ENCODE assay signal across 15 cellular contexts in genomic region chr6:47141166-47141565, GRCh38.
DNase-seq lines count a peak whose midpoint lies in the region; ATAC-seq and TF ChIP-seq lines count a peak whose summit lies in the region.
"Had no signal": no experiment of that assay in that cellular context is flagged by ENCODE, and none has a peak within 500 bp of the region (broad histone marks: within the 10 kb centered on the region; RNA-seq: fewer than 3 reads in every experiment).

No MANE protein-coding gene starts in this region.

- H3K36me3 ChIP-seq in IMR-90 (ENCODE audit: control insufficient read depth, insufficient read depth, low read length) = no peaks in the 10 kb centered on the region
- H3K36me3 ChIP-seq in PC-9 (ENCODE audit: low read depth) = peaks cover 4% of the 10 kb centered on the region
- H3K36me3 ChIP-seq in neuronal stem cell (replicated peaks in 1 of 2; ENCODE audit: control insufficient read depth in 2 of 2, insufficient read depth in 2 of 2, low read length in 2 of 2) = no peaks in the 10 kb centered on the region
- H3K36me3 ChIP-seq: BLaER1 treated with 17β-estradiol and CSF1 and Interleukin-3, amounts not matched to agents 10 nM and 100 nM had no signal

- H3F3A ChIP-seq in PC-9 (ENCODE audit: insufficient read depth, low read depth) = peaks cover 23% of the 10 kb centered on the region

- POLR2A ChIA-PET in IMR-90 (lab: Charles Lee; ENCODE audit: unreplicated experiment) = no interaction called here
- POLR2A ChIA-PET in PC-9 (lab: Charles Lee; ENCODE audit: unreplicated experiment) = interaction anchor here (0.6 kb wide), 1 partner anchor 86 kb away, joined by 3 read pairs; no protein-coding TSS in a partner anchor

- TF ChIP-seq POLR2A in IMR-90 (IDR thresholded peaks at IDR 0.05; ENCODE audit: low read depth, low read length) (no peak), erythroblast (IDR thresholded peaks at IDR 0.05; ENCODE audit: low read length) (no peak)

- TF ChIP-seq CTCF in IMR-90 (conservative IDR thresholded peaks at IDR 0.05; ENCODE audit: low read depth, low read length) (no peak), PC-9 (conservative IDR thresholded peaks at IDR 0.05) (no peak)

- DNase-seq in CD1c-positive myeloid dendritic cell (ENCODE audit: extremely low spot score) (peak; percentile 35), IMR-90 (no peak), PC-9 (no peak), neuronal stem cell (ENCODE audit: low spot score) (no peak), erythroblast (lab: John Stamatoyannopoulos, UW) (no peak), DMS 273 (lab: John Stamatoyannopoulos, UW; ENCODE audit: unreplicated experiment) (no peak), NCI-H1694 (lab: John Stamatoyannopoulos, UW) (no peak)
- DNase-seq: ACHN; Calu3; CD4-positive, alpha-beta T cell; DMS79; GM23248 had no signal

- H3K9me3 ChIP-seq in IMR-90 (ENCODE audit: control insufficient read depth, insufficient read depth, low read length) (no peaks in the 10 kb centered on the region), PC-9 (ENCODE audit: insufficient read depth, low read depth) (peaks cover 13% of the 10 kb centered on the region; the same call in 1 of the 2 replicates), neuronal stem cell (replicated peaks in 1 of 2; ENCODE audit: control insufficient read depth in 2 of 2, insufficient read depth in 1 of 2, low read depth in 1 of 2, low read length in 2 of 2) (no peaks in the 10 kb centered on the region)

- no peak overlapping the region for H3K9ac ChIP-seq in IMR-90 (ENCODE audit: low read depth, low read length)
- H3K9ac ChIP-seq in neuronal stem cell (ENCODE audit: low read depth, low read length, poor library complexity) = no peak overlapping the region
- H3K9ac ChIP-seq: BLaER1 treated with 17β-estradiol and CSF1 and Interleukin-3, amounts not matched to agents 10 nM and 100 nM; GM23248 had no signal

- H3K4me3 ChIP-seq in IMR-90 (ENCODE audit: insufficient read depth, low read depth, low read length) = no peak overlapping the region
- no peak overlapping the region for H3K4me3 ChIP-seq in PC-9
- H3K4me3 ChIP-seq in neuronal stem cell (ENCODE audit: low read length in 2 of 2) = no peak overlapping the region
- H3K4me3 ChIP-seq: BLaER1 treated with 17β-estradiol and CSF1 and Interleukin-3, amounts not matched to agents 10 nM and 100 nM; GM23248 had no signal

- H4K91ac ChIP-seq in IMR-90 (ENCODE audit: insufficient read depth, low read depth, low read length) (no peak overlapping the region), neuronal stem cell (ENCODE audit: low read depth, low read length, poor library complexity) (no peak overlapping the region)

- no peaks in the 10 kb centered on the region for H3K9me2 ChIP-seq in PC-9 (ENCODE audit: insufficient read depth)

- H3K79me1 ChIP-seq in IMR-90 (ENCODE audit: low read depth in 1 of 2, low read length in 2 of 2) (no peaks in the 10 kb centered on the region), neuronal stem cell (ENCODE audit: low read depth, low read length) (no peaks in the 10 kb centered on the region)

- H3K4me2 ChIP-seq in IMR-90 (ENCODE audit: low read depth, low read length) (no peak overlapping the region), PC-9 (0 out of 2 replicates have a peak overlapping the region, but pooled peaks have one; percentile 5), neuronal stem cell (ENCODE audit: insufficient read depth, low read length, poor library complexity, severe bottlenecking) (no peak overlapping the region)
- H3K4me2 ChIP-seq: BLaER1 treated with 17β-estradiol and CSF1 and Interleukin-3, amounts not matched to agents 10 nM and 100 nM had no signal

- no CpG with 5 or more reads among the region's 3 CpGs for WGBS in IMR-90 (ENCODE audit: extremely low coverage in 2 of 2, insufficient read length in 1 of 2), 2 experiments
- no CpG with 5 or more reads among the region's 3 CpGs for WGBS in neuronal stem cell (ENCODE audit: extremely low coverage in 2 of 2, insufficient read length in 2 of 2, insufficient replicate concordance in 1 of 2), 2 donors

- intact Hi-C loops in IMR-90 (cut with micrococcal nuclease) = no loop called here
- intact Hi-C loops in PC-9 (cut with micrococcal nuclease; ENCODE audit: unreplicated experiment) = no loop called here

- no peak overlapping the region for H2AFZ ChIP-seq in IMR-90 (replicated peaks; ENCODE audit: low read length, poor library complexity)
- no peak overlapping the region; the same call in 1 of the 2 replicates for H2AFZ ChIP-seq in PC-9
- H2AFZ ChIP-seq in neuronal stem cell (ENCODE audit: low read length) = peak overlapping the region; percentile 56
- H2AFZ ChIP-seq: GM23248 had no signal

- H3K27me3 ChIP-seq in IMR-90 (ENCODE audit: control insufficient read depth, insufficient read depth, low read length) (no peaks in the 10 kb centered on the region), PC-9 (ENCODE audit: insufficient read depth, low read depth) (no peaks in the 10 kb centered on the region), neuronal stem cell (ENCODE audit: control insufficient read depth in 3 of 3, insufficient read depth in 3 of 3, low read depth in 1 of 3, low read length in 3 of 3) (no peaks in the 10 kb centered on the region)
- H3K27me3 ChIP-seq: BLaER1 treated with 17β-estradiol and CSF1 and Interleukin-3, amounts not matched to agents 10 nM and 100 nM had no signal

- CTCF ChIA-PET in IMR-90 (lab: Yijun Ruan, JAX) = no interaction called here
- CTCF ChIA-PET in PC-9 (lab: Charles Lee) = no interaction called here

- H2AK5ac ChIP-seq in IMR-90 (ENCODE audit: low read depth, low read length) (no peak overlapping the region), neuronal stem cell (ENCODE audit: low read depth, low read length) (no peak overlapping the region)

- no peak for TF ChIP-seq RAD21 in IMR-90 (IDR thresholded peaks at IDR 0.05; ENCODE audit: low read length)

- H3K23ac ChIP-seq in IMR-90 (ENCODE audit: low read depth, low read length) (no peak overlapping the region), neuronal stem cell (ENCODE audit: low read depth, low read length, poor library complexity) (no peak overlapping the region)

- H2BK15ac ChIP-seq in IMR-90 (ENCODE audit: low read depth, low read length) = no peak overlapping the region; the same call in 2 of the 3 replicates
- no peak overlapping the region for H2BK15ac ChIP-seq in neuronal stem cell (ENCODE audit: low read length)

- no peak overlapping the region for H4K8ac ChIP-seq in IMR-90 (ENCODE audit: low read depth in 2 of 2, low read length in 2 of 2)
- H4K8ac ChIP-seq in neuronal stem cell (ENCODE audit: low read depth, low read length) = no peak overlapping the region

- in situ Hi-C loops in IMR-90 (cut with MboI; ENCODE audit: low sequenced_read_pairs) = no loop called here

- H3K27ac ChIP-seq in IMR-90 (ENCODE audit: insufficient read depth, low read length) = no peak overlapping the region
- H3K27ac ChIP-seq in PC-9 = peak overlapping the region; percentile 42
- no peak overlapping the region for H3K27ac ChIP-seq in neuronal stem cell (replicated peaks; ENCODE audit: low read length)
- H3K27ac ChIP-seq: BLaER1 treated with 17β-estradiol and CSF1 and Interleukin-3, amounts not matched to agents 10 nM and 100 nM; GM23248 had no signal

- H2BK120ac ChIP-seq in IMR-90 (ENCODE audit: low read depth, low read length) (no peak overlapping the region), neuronal stem cell (ENCODE audit: low read depth, low read length) (no peak overlapping the region)

- no peak overlapping the region for H2BK5ac ChIP-seq in IMR-90 (ENCODE audit: low read depth, low read length, poor library complexity, severe bottlenecking)
- H2BK5ac ChIP-seq in neuronal stem cell (ENCODE audit: low read length) = no peak overlapping the region

- dilution Hi-C loops in IMR-90 (cut with HindIII; ENCODE audit: low sequenced_read_pairs, unreplicated experiment) = no loop called here

- no peak overlapping the region for H2AK9ac ChIP-seq in IMR-90 (replicated peaks; ENCODE audit: low read depth, low read length, poor library complexity)

- H2BK20ac ChIP-seq in IMR-90 (ENCODE audit: low read depth, low read length) = no peak overlapping the region

- peaks cover 5% of the 10 kb centered on the region; the same call in 1 of the 2 replicates for H3K79me2 ChIP-seq in PC-9 (ENCODE audit: low read depth)

- ATAC-seq in IMR-90 (ENCODE audit: low read depth) = peak; percentile 26; the same call in 1 of the 2 replicates
- ATAC-seq in HG03469 (IDR thresholded peaks at IDR 0.05; ENCODE audit: unreplicated experiment) = no peak
- ATAC-seq: HepG2 had no signal

- no peak overlapping the region for H4K5ac ChIP-seq in IMR-90 (ENCODE audit: low read depth, low read length)

- BruUV-seq in IMR-90 (replicated peaks; lab: Mats Ljungman, UMichigan) (no TSS peak), PC-9 (replicated peaks; lab: Mats Ljungman, UMichigan) (no TSS peak)

- peaks cover 1% of the 10 kb centered on the region; the same call in 1 of the 2 replicates for H3K9me1 ChIP-seq in IMR-90 (ENCODE audit: insufficient read depth, low read length)

- H3K18ac ChIP-seq in IMR-90 (ENCODE audit: low read depth, low read length) (no peak overlapping the region), neuronal stem cell (ENCODE audit: low read length) (no peak overlapping the region)

- no peak overlapping the region for H3K14ac ChIP-seq in IMR-90 (replicated peaks; ENCODE audit: low read depth, low read length)
- no peak overlapping the region for H3K14ac ChIP-seq in neuronal stem cell (ENCODE audit: low read length)

- H3K4ac ChIP-seq in IMR-90 (ENCODE audit: low read depth, low read length) = no peak overlapping the region
- H3K4ac ChIP-seq in neuronal stem cell (ENCODE audit: low read length) = no peak overlapping the region

- H4K20me1 ChIP-seq in IMR-90 (ENCODE audit: insufficient read depth, low read length) = no peaks in the 10 kb centered on the region
- no peaks in the 10 kb centered on the region for H4K20me1 ChIP-seq in PC-9 (ENCODE audit: insufficient read depth)
- H4K20me1 ChIP-seq: BLaER1 treated with 17β-estradiol and CSF1 and Interleukin-3, amounts not matched to agents 10 nM and 100 nM had no signal

- peaks cover 6% of the 10 kb centered on the region for H3K4me1 ChIP-seq in IMR-90 (ENCODE audit: control insufficient read depth, insufficient read depth, low read length)
- peaks cover 40% of the 10 kb centered on the region for H3K4me1 ChIP-seq in PC-9 (replicated peaks; ENCODE audit: insufficient read depth)
- H3K4me1 ChIP-seq in neuronal stem cell (ENCODE audit: control insufficient read depth in 2 of 2, insufficient read depth in 1 of 2, low read depth in 1 of 2, low read length in 2 of 2) = peaks cover 0 to 4% of the 10 kb centered on the region in 2 donors

- no peak overlapping the region for H2BK12ac ChIP-seq in neuronal stem cell (ENCODE audit: low read length)

- no peak overlapping the region for H3K56ac ChIP-seq in IMR-90 (ENCODE audit: extremely low read depth, insufficient read depth, low read length)

TF ChIP-seq in IMR-90, 13 proteins besides CTCF, POLR2A, EP300 and RAD21 (continues in another document):
- TF ChIP-seq BHLHE40 (IDR thresholded peaks at IDR 0.05; ENCODE audit: low read depth, low read length) = no peak
- no peak for TF ChIP-seq NFE2L2 (IDR thresholded peaks at IDR 0.05; ENCODE audit: low read depth, low read length)
- no peak for TF ChIP-seq FOS (IDR thresholded peaks at IDR 0.05; ENCODE audit: low read depth, low read length)
- no peak for TF ChIP-seq CHD1 (IDR thresholded peaks at IDR 0.05; ENCODE audit: low read depth, low read length)
- TF ChIP-seq SMC3 (IDR thresholded peaks at IDR 0.05; ENCODE audit: low read depth, low read length) = no peak
- TF ChIP-seq RCOR1 (IDR thresholded peaks at IDR 0.05; ENCODE audit: insufficient replicate concordance, low read length) = no peak
